In the genomic region with DNA sequence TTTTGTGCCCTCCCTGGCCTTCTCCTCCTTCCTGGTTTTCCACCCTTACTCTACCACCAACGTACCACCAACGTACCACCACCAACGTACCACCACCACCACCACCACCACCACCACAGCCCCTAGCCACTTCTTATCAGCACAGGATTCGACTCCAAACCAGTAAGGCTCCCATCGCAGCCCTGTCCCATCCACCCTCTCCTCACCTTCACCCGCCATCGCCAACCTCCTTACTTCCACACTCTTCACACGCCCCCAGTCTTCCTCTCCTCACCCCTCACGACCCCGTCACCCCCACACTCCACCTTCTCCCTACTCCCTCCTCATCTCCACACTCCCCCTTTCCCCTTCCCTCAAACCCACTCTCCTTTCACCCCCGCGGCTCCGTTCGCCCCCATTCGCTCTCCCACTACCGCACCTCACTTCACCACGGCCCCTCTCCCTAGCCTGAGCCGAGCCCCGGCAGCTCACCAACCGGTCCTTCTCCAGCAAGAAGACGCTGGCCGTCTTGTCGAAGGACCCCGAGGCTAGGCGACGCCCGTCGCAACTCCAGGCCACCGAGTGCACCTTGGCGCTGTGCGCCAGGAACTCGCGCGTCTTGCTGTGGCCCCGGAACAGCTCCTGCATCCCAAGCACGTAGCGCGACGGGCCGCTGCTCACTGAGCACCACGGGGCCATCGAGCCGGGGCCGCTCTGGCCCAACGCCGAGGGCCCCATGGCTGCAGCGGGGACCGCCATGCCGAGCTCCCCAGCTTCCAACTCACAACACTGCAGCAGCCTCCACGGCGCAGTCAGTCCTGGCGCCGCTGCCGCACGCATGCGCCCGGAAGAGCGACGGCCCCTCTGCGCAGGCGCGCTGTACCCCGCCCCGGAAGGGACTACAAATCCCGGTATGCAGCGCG, we compare ENCODE assay signal across 8 cellular contexts. TPM values are rescaled to one million over a fixed set of nuclear protein-coding genes. Genes with fewer than 3 reads are reported as not detected.
A peak's percentile ranks its signal among the peaks of the same experiment; 100 is the strongest.
DNase-seq lines count a peak whose midpoint lies in the region; ATAC-seq and TF ChIP-seq lines count a peak whose summit lies in the region.
"Not testable (repeated sequence)": the region's sequence is repeated elsewhere in the genome, so short reads cannot be mapped to it uniquely, and the experiment has no call there.

A gene with protein sequence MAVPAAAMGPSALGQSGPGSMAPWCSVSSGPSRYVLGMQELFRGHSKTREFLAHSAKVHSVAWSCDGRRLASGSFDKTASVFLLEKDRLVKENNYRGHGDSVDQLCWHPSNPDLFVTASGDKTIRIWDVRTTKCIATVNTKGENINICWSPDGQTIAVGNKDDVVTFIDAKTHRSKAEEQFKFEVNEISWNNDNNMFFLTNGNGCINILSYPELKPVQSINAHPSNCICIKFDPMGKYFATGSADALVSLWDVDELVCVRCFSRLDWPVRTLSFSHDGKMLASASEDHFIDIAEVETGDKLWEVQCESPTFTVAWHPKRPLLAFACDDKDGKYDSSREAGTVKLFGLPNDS (minus strand): TSS at position 845 of the 902 bp plus-strand sequence. CDS start 107 bp downstream, at position 738.

- not testable (repeated sequence) for H3K4me1 Mint-ChIP-seq in central memory CD8-positive, alpha-beta T cell

- TF ChIP-seq CTCF in GM12865 (IDR thresholded peaks at IDR 0.05; ENCODE audit: insufficient read depth, low read depth, low read length, missing control alignments) = not testable (repeated sequence)

- not testable (repeated sequence) for H3K36me3 Mint-ChIP-seq in central memory CD8-positive, alpha-beta T cell (ENCODE audit: insufficient read depth)

- peak within 1 kb of the TSS; percentile 62 for H3K4me3 ChIP-seq in GM12865 (ENCODE audit: low read depth, low read length)
- H3K4me3 ChIP-seq in Jurkat, Clone E6-1 (ENCODE audit: low read length) = peak within 1 kb of the TSS; percentile 59
- peak within 1 kb of the TSS; percentile 76 for H3K4me3 ChIP-seq in iPS-11a (ENCODE audit: low read depth, low read length)

- not testable (repeated sequence) for H3K9me3 Mint-ChIP-seq in central memory CD8-positive, alpha-beta T cell

- peak within 1 kb of the TSS; percentile 89 for H3K4me3 Mint-ChIP-seq in central memory CD8-positive, alpha-beta T cell

- DNase-seq in GM12865 (ENCODE audit: low read depth) = peak; percentile 91
- peak; percentile 73 for DNase-seq in HCEC 1CT
- peak; percentile 55 for DNase-seq in Jurkat, Clone E6-1 (ENCODE audit: low read depth, low spot score)
- peak; percentile 54 to 61 for DNase-seq in activated CD4-positive, alpha-beta T cell treated with anti-CD3 and anti-CD28 coated beads, Interleukin-2, amount 50 U/mL, for 24 hours (ENCODE audit: low read depth in 1 of 2, low spot score in 1 of 2)
- peak; percentile 62 to 73 for DNase-seq in central memory CD8-positive, alpha-beta T cell (ENCODE audit: low spot score in 2 of 2)
- peak; percentile 3 for DNase-seq in pulmonary artery endothelial cell (ENCODE audit: low read depth, low spot score)
- DNase-seq in superior temporal gyrus (ENCODE audit: extremely low spot score) = peak; percentile 77

- ATAC-seq in central memory CD8-positive, alpha-beta T cell (replicated peaks; ENCODE audit: extremely low read depth, poor library complexity, severe bottlenecking) = peak; percentile 98

- not testable (repeated sequence) for H3K27me3 Mint-ChIP-seq in central memory CD8-positive, alpha-beta T cell

- peak within 1 kb of the TSS; percentile 61 for H3K27ac Mint-ChIP-seq in central memory CD8-positive, alpha-beta T cell (ENCODE audit: low read depth)

RNA-seq across cellular contexts. Expression of the gene that starts here (rescaled TPM):
- 82.1 TPM for polyA plus RNA-seq in Jurkat, Clone E6-1 (2012; ENCODE audit: insufficient read depth, insufficient read length)
- 60.7 and 99.9 TPM in 2 replicates for total RNA-seq in pulmonary artery endothelial cell

Comparison
In these comparisons a context has a peak if more than half of its experiments do, and no peak if none do; other contexts are left out.
1. Peak in every context shown above with its lines: DNase-seq, ATAC-seq and H3K4me3 ChIP-seq.
2. DNase-seq: peak in every context shown above with its lines; median percentile 91 in GM12865; 77 in superior temporal gyrus; 73 in HCEC 1CT; 68 in central memory CD8-positive, alpha-beta T cell; 58 in activated CD4-positive, alpha-beta T cell treated with anti-CD3 and anti-CD28 coated beads, Interleukin-2, amount 50 U/mL, for 24 hours; 55 in Jurkat, Clone E6-1; 3 in pulmonary artery endothelial cell.